ENCODE assay signal across 1 cellular context in genomic region chr1:214318956-214319355, GRCh38.
TF ChIP-seq lines count a peak whose summit lies in the region.

No MANE protein-coding gene starts in this region.

TF ChIP-seq in HepG2, 621 proteins besides CTCF, POLR2A, EP300 and RAD21 (continued from another document and continues in another):
- TF ChIP-seq, protein P1, sequence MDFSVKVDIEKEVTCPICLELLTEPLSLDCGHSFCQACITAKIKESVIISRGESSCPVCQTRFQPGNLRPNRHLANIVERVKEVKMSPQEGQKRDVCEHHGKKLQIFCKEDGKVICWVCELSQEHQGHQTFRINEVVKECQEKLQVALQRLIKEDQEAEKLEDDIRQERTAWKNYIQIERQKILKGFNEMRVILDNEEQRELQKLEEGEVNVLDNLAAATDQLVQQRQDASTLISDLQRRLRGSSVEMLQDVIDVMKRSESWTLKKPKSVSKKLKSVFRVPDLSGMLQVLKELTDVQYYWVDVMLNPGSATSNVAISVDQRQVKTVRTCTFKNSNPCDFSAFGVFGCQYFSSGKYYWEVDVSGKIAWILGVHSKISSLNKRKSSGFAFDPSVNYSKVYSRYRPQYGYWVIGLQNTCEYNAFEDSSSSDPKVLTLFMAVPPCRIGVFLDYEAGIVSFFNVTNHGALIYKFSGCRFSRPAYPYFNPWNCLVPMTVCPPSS (IDR thresholded peaks at IDR 0.05) = no peak
- TF ChIP-seq RFXAP (CRISPR knock-in tag; IDR thresholded peaks at IDR 0.05; ENCODE audit: borderline replicate concordance) (peak; percentile 73; the same call in 1 of the 2 replicates), HDAC2 (CRISPR knock-in tag; IDR thresholded peaks at IDR 0.05) (peak; percentile 90), GATAD1 (CRISPR knock-in tag; IDR thresholded peaks at IDR 0.05) (0 out of 2 replicates have a peak, but pooled peaks have one; percentile 16), HNRNPH1 (optimal IDR thresholded peaks at IDR 0.05; ENCODE audit: low read depth, low read length) (no peak), PRPF4 (IDR thresholded peaks at IDR 0.05; ENCODE audit: low read depth, low read length, poor library complexity, severe bottlenecking) (no peak), MAFK (conservative IDR thresholded peaks at IDR 0.05 in 1 of 2, IDR thresholded peaks at IDR 0.05 in 1 of 2; ENCODE audit: low read length in 2 of 2) (no peak), ZBTB21 (CRISPR knock-in tag; IDR thresholded peaks at IDR 0.05) (no peak), MTA3 (CRISPR knock-in tag; IDR thresholded peaks at IDR 0.05) (no peak), ZNF256 (CRISPR knock-in tag; conservative IDR thresholded peaks at IDR 0.05) (no peak), ZNF275 (CRISPR knock-in tag; IDR thresholded peaks at IDR 0.05; ENCODE audit: borderline replicate concordance) (no peak), NCOA1 (CRISPR knock-in tag; IDR thresholded peaks at IDR 0.05) (no peak), ZNF552 (CRISPR knock-in tag; IDR thresholded peaks at IDR 0.05; ENCODE audit: borderline replicate concordance) (no peak), ZNF230 (CRISPR knock-in tag; IDR thresholded peaks at IDR 0.05) (no peak), SP4 (CRISPR knock-in tag; IDR thresholded peaks at IDR 0.05) (no peak), MYC (CRISPR knock-in tag; IDR thresholded peaks at IDR 0.05; ENCODE audit: borderline replicate concordance) (no peak), XBP1 (CRISPR knock-in tag; IDR thresholded peaks at IDR 0.05) (no peak), ZNF619 (CRISPR knock-in tag; IDR thresholded peaks at IDR 0.05) (0 out of 2 replicates have a peak, but pooled peaks have one; percentile 30)
- TF ChIP-seq, protein P2, sequence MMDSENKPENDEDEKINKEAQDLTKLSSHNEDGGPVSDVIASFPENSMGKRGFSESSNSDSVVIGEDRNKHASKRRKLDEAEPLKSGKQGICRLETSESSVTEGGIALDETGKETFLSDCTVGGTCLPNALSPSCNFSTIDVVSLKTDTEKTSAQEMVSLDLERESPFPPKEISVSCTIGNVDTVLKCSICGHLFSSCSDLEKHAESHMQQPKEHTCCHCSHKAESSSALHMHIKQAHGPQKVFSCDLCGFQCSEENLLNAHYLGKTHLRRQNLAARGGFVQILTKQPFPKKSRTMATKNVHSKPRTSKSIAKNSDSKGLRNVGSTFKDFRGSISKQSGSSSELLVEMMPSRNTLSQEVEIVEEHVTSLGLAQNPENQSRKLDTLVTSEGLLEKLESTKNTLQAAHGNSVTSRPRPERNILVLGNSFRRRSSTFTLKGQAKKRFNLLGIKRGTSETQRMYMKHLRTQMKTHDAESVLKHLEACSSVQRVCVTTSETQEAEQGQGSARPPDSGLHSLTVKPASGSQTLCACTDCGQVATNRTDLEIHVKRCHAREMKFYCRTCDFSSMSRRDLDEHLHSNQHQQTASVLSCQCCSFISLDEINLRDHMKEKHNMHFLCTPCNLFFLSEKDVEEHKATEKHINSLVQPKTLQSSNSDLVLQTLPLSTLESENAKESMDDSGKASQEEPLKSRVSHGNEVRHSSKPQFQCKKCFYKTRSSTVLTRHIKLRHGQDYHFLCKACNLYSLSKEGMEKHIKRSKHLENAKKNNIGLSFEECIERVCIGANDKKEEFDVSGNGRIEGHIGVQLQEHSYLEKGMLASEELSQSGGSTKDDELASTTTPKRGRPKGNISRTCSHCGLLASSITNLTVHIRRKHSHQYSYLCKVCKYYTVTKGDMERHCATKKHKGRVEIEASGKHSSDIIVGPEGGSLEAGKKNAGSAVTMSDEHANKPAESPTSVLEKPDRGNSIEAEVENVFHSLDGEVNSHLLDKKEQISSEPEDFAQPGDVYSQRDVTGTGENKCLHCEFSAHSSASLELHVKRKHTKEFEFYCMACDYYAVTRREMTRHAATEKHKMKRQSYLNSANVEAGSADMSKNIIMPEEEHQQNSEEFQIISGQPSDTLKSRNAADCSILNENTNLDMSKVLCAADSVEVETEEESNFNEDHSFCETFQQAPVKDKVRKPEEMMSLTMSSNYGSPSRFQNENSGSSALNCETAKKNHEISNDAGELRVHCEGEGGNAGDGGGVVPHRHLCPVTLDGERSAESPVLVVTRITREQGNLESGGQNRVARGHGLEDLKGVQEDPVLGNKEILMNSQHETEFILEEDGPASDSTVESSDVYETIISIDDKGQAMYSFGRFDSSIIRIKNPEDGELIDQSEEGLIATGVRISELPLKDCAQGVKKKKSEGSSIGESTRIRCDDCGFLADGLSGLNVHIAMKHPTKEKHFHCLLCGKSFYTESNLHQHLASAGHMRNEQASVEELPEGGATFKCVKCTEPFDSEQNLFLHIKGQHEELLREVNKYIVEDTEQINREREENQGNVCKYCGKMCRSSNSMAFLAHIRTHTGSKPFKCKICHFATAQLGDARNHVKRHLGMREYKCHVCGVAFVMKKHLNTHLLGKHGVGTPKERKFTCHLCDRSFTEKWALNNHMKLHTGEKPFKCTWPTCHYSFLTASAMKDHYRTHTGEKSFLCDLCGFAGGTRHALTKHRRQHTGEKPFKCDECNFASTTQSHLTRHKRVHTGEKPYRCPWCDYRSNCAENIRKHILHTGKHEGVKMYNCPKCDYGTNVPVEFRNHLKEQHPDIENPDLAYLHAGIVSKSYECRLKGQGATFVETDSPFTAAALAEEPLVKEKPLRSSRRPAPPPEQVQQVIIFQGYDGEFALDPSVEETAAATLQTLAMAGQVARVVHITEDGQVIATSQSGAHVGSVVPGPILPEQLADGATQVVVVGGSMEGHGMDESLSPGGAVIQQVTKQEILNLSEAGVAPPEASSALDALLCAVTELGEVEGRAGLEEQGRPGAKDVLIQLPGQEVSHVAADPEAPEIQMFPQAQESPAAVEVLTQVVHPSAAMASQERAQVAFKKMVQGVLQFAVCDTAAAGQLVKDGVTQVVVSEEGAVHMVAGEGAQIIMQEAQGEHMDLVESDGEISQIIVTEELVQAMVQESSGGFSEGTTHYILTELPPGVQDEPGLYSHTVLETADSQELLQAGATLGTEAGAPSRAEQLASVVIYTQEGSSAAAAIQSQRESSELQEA (CRISPR knock-in tag; IDR thresholded peaks at IDR 0.05; ENCODE audit: not compliant biosample characterization) = no peak
- TF ChIP-seq, protein P3, sequence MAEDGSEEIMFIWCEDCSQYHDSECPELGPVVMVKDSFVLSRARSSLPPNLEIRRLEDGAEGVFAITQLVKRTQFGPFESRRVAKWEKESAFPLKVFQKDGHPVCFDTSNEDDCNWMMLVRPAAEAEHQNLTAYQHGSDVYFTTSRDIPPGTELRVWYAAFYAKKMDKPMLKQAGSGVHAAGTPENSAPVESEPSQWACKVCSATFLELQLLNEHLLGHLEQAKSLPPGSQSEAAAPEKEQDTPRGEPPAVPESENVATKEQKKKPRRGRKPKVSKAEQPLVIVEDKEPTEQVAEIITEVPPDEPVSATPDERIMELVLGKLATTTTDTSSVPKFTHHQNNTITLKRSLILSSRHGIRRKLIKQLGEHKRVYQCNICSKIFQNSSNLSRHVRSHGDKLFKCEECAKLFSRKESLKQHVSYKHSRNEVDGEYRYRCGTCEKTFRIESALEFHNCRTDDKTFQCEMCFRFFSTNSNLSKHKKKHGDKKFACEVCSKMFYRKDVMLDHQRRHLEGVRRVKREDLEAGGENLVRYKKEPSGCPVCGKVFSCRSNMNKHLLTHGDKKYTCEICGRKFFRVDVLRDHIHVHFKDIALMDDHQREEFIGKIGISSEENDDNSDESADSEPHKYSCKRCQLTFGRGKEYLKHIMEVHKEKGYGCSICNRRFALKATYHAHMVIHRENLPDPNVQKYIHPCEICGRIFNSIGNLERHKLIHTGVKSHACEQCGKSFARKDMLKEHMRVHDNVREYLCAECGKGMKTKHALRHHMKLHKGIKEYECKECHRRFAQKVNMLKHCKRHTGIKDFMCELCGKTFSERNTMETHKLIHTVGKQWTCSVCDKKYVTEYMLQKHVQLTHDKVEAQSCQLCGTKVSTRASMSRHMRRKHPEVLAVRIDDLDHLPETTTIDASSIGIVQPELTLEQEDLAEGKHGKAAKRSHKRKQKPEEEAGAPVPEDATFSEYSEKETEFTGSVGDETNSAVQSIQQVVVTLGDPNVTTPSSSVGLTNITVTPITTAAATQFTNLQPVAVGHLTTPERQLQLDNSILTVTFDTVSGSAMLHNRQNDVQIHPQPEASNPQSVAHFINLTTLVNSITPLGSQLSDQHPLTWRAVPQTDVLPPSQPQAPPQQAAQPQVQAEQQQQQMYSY (CRISPR knock-in tag; IDR thresholded peaks at IDR 0.05) = no peak
- TF ChIP-seq, protein P4, sequence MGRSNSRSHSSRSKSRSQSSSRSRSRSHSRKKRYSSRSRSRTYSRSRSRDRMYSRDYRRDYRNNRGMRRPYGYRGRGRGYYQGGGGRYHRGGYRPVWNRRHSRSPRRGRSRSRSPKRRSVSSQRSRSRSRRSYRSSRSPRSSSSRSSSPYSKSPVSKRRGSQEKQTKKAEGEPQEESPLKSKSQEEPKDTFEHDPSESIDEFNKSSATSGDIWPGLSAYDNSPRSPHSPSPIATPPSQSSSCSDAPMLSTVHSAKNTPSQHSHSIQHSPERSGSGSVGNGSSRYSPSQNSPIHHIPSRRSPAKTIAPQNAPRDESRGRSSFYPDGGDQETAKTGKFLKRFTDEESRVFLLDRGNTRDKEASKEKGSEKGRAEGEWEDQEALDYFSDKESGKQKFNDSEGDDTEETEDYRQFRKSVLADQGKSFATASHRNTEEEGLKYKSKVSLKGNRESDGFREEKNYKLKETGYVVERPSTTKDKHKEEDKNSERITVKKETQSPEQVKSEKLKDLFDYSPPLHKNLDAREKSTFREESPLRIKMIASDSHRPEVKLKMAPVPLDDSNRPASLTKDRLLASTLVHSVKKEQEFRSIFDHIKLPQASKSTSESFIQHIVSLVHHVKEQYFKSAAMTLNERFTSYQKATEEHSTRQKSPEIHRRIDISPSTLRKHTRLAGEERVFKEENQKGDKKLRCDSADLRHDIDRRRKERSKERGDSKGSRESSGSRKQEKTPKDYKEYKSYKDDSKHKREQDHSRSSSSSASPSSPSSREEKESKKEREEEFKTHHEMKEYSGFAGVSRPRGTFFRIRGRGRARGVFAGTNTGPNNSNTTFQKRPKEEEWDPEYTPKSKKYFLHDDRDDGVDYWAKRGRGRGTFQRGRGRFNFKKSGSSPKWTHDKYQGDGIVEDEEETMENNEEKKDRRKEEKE (IDR thresholded peaks at IDR 0.05) = no peak
- TF ChIP-seq, protein P5, sequence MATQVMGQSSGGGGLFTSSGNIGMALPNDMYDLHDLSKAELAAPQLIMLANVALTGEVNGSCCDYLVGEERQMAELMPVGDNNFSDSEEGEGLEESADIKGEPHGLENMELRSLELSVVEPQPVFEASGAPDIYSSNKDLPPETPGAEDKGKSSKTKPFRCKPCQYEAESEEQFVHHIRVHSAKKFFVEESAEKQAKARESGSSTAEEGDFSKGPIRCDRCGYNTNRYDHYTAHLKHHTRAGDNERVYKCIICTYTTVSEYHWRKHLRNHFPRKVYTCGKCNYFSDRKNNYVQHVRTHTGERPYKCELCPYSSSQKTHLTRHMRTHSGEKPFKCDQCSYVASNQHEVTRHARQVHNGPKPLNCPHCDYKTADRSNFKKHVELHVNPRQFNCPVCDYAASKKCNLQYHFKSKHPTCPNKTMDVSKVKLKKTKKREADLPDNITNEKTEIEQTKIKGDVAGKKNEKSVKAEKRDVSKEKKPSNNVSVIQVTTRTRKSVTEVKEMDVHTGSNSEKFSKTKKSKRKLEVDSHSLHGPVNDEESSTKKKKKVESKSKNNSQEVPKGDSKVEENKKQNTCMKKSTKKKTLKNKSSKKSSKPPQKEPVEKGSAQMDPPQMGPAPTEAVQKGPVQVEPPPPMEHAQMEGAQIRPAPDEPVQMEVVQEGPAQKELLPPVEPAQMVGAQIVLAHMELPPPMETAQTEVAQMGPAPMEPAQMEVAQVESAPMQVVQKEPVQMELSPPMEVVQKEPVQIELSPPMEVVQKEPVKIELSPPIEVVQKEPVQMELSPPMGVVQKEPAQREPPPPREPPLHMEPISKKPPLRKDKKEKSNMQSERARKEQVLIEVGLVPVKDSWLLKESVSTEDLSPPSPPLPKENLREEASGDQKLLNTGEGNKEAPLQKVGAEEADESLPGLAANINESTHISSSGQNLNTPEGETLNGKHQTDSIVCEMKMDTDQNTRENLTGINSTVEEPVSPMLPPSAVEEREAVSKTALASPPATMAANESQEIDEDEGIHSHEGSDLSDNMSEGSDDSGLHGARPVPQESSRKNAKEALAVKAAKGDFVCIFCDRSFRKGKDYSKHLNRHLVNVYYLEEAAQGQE (IDR thresholded peaks at IDR 0.05; ENCODE audit: borderline replicate concordance in 1 of 2, low read depth in 1 of 2, low read length in 2 of 2) = no peak
- TF ChIP-seq, protein P6, sequence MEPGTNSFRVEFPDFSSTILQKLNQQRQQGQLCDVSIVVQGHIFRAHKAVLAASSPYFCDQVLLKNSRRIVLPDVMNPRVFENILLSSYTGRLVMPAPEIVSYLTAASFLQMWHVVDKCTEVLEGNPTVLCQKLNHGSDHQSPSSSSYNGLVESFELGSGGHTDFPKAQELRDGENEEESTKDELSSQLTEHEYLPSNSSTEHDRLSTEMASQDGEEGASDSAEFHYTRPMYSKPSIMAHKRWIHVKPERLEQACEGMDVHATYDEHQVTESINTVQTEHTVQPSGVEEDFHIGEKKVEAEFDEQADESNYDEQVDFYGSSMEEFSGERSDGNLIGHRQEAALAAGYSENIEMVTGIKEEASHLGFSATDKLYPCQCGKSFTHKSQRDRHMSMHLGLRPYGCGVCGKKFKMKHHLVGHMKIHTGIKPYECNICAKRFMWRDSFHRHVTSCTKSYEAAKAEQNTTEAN (CRISPR knock-in tag; conservative IDR thresholded peaks at IDR 0.05) = no peak
- TF ChIP-seq, protein P7, sequence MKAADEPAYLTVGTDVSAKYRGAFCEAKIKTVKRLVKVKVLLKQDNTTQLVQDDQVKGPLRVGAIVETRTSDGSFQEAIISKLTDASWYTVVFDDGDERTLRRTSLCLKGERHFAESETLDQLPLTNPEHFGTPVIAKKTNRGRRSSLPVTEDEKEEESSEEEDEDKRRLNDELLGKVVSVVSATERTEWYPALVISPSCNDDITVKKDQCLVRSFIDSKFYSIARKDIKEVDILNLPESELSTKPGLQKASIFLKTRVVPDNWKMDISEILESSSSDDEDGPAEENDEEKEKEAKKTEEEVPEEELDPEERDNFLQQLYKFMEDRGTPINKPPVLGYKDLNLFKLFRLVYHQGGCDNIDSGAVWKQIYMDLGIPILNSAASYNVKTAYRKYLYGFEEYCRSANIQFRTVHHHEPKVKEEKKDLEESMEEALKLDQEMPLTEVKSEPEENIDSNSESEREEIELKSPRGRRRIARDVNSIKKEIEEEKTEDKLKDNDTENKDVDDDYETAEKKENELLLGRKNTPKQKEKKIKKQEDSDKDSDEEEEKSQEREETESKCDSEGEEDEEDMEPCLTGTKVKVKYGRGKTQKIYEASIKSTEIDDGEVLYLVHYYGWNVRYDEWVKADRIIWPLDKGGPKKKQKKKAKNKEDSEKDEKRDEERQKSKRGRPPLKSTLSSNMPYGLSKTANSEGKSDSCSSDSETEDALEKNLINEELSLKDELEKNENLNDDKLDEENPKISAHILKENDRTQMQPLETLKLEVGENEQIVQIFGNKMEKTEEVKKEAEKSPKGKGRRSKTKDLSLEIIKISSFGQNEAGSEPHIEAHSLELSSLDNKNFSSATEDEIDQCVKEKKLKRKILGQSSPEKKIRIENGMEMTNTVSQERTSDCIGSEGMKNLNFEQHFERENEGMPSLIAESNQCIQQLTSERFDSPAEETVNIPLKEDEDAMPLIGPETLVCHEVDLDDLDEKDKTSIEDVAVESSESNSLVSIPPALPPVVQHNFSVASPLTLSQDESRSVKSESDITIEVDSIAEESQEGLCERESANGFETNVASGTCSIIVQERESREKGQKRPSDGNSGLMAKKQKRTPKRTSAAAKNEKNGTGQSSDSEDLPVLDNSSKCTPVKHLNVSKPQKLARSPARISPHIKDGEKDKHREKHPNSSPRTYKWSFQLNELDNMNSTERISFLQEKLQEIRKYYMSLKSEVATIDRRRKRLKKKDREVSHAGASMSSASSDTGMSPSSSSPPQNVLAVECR (CRISPR knock-in tag; IDR thresholded peaks at IDR 0.05; ENCODE audit: borderline replicate concordance) = peak; percentile 27; the same call in 1 of the 2 replicates
